Comparison of ENCODE assay signal across 1 cellular context in genomic region chr1:33433509-33434362, GRCh38.
TF ChIP-seq lines count a peak whose summit lies in the region.

No MANE protein-coding gene starts in this region.

TF ChIP-seq in HepG2, 621 proteins besides CTCF, POLR2A, EP300 and RAD21 (continued from another document and continues in another):
- TF ChIP-seq GABPB1 (CRISPR knock-in tag; IDR thresholded peaks at IDR 0.05) = peak; percentile 31; the same call in 1 of the 2 replicates
- peak; percentile 41; the same call in 1 of the 2 replicates for TF ChIP-seq ZNF792 (CRISPR knock-in tag; IDR thresholded peaks at IDR 0.05)
- TF ChIP-seq PAXIP1 (CRISPR knock-in tag; conservative IDR thresholded peaks at IDR 0.05) = peak; percentile 28; the same call in 1 of the 2 replicates
- peak; percentile 29 for TF ChIP-seq TEAD3 (CRISPR knock-in tag; optimal IDR thresholded peaks at IDR 0.05; ENCODE audit: borderline replicate concordance)
- TF ChIP-seq ZGPAT (CRISPR knock-in tag; IDR thresholded peaks at IDR 0.05) = peak; percentile 39; the same call in 1 of the 2 replicates
- peak; percentile 79 for TF ChIP-seq FOXA3 (CRISPR knock-in tag; IDR thresholded peaks at IDR 0.05)
- no peak for TF ChIP-seq ZNF766 (CRISPR knock-in tag; IDR thresholded peaks at IDR 0.05; ENCODE audit: borderline replicate concordance)
- TF ChIP-seq ZNF558 (CRISPR knock-in tag; IDR thresholded peaks at IDR 0.05; ENCODE audit: borderline replicate concordance) = no peak
- peak in 1 of 2 experiments; percentile 2; a peak in 1 of 4 replicates for TF ChIP-seq MAFK (conservative IDR thresholded peaks at IDR 0.05 in 1 of 2, IDR thresholded peaks at IDR 0.05 in 1 of 2; ENCODE audit: low read length in 2 of 2)
- peak; percentile 45; the same call in 1 of the 2 replicates for TF ChIP-seq FOXP4 (CRISPR knock-in tag; IDR thresholded peaks at IDR 0.05)
- TF ChIP-seq MAFF (IDR thresholded peaks at IDR 0.05; ENCODE audit: low read depth, low read length) = peak; percentile 34; the same call in 1 of the 2 replicates
- no peak for TF ChIP-seq BRF2 (CRISPR knock-in tag; IDR thresholded peaks at IDR 0.05)
- TF ChIP-seq NCOR1 (IDR thresholded peaks at IDR 0.05; ENCODE audit: borderline replicate concordance, low read length) = no peak
- TF ChIP-seq MAZ (IDR thresholded peaks at IDR 0.05; ENCODE audit: borderline replicate concordance, low read depth, low read length) = peak; percentile 40; the same call in 1 of the 2 replicates
- no peak for TF ChIP-seq MAZ (CRISPR knock-in tag; IDR thresholded peaks at IDR 0.05; ENCODE audit: low read depth)
- 0 out of 2 replicates have a peak, but pooled peaks have one; percentile 27 for TF ChIP-seq THAP11 (CRISPR knock-in tag; IDR thresholded peaks at IDR 0.05)
- TF ChIP-seq ZNF441 (CRISPR knock-in tag; IDR thresholded peaks at IDR 0.05; ENCODE audit: borderline replicate concordance) = no peak
- no peak for TF ChIP-seq NFIC (IDR thresholded peaks at IDR 0.05; ENCODE audit: low read length)
- TF ChIP-seq TBX3 (IDR thresholded peaks at IDR 0.05; ENCODE audit: borderline replicate concordance) = peak; percentile 25; the same call in 1 of the 2 replicates
- no peak for TF ChIP-seq TGIF2 (CRISPR knock-in tag; IDR thresholded peaks at IDR 0.05)
- TF ChIP-seq KAT8 (CRISPR knock-in tag; IDR thresholded peaks at IDR 0.05) = 0 out of 2 replicates have a peak, but pooled peaks have one; percentile 47
- TF ChIP-seq TFE3 (CRISPR knock-in tag; IDR thresholded peaks at IDR 0.05) = 0 out of 2 replicates have a peak, but pooled peaks have one; percentile 43
- TF ChIP-seq JUN (CRISPR knock-in tag; IDR thresholded peaks at IDR 0.05) = peak; percentile 88
- no peak for TF ChIP-seq MBD4 (IDR thresholded peaks at IDR 0.05; ENCODE audit: borderline replicate concordance, low read length)
- TF ChIP-seq POGK (CRISPR knock-in tag; conservative IDR thresholded peaks at IDR 0.05) = no peak
- TF ChIP-seq ZNF407 (CRISPR knock-in tag; IDR thresholded peaks at IDR 0.05; ENCODE audit: not compliant biosample characterization) = no peak
- peak; percentile 89 for TF ChIP-seq ZNF3 (CRISPR knock-in tag; IDR thresholded peaks at IDR 0.05)
- no peak for TF ChIP-seq ZNF430 (CRISPR knock-in tag; IDR thresholded peaks at IDR 0.05)
- TF ChIP-seq SOX6 (IDR thresholded peaks at IDR 0.05) = no peak
- TF ChIP-seq SOX6 (CRISPR knock-in tag; IDR thresholded peaks at IDR 0.05) = 0 out of 2 replicates have a peak, but pooled peaks have one; percentile 30
- peak; percentile 30 for TF ChIP-seq CCAR2 (optimal IDR thresholded peaks at IDR 0.05; ENCODE audit: low read depth, low read length)
- TF ChIP-seq HMG20A (CRISPR knock-in tag; IDR thresholded peaks at IDR 0.05; ENCODE audit: borderline replicate concordance) = peak; percentile 39; the same call in 1 of the 2 replicates
- TF ChIP-seq ZNF691 (CRISPR knock-in tag; IDR thresholded peaks at IDR 0.05; ENCODE audit: borderline replicate concordance, low read depth) = 0 out of 2 replicates have a peak, but pooled peaks have one; percentile 48
- no peak for TF ChIP-seq KLF6 (CRISPR knock-in tag; IDR thresholded peaks at IDR 0.05)
- TF ChIP-seq HDAC1 (CRISPR knock-in tag; IDR thresholded peaks at IDR 0.05) = 0 out of 2 replicates have a peak, but pooled peaks have one; percentile 31
- 0 out of 2 replicates have a peak, but pooled peaks have one; percentile 24 for TF ChIP-seq ZNF317 (CRISPR knock-in tag; IDR thresholded peaks at IDR 0.05)
- peak; percentile 88 for TF ChIP-seq ELF3 (CRISPR knock-in tag; IDR thresholded peaks at IDR 0.05)
- TF ChIP-seq CEBPG (CRISPR knock-in tag; IDR thresholded peaks at IDR 0.05) = peak; percentile 79
- TF ChIP-seq ETV5 (CRISPR knock-in tag; IDR thresholded peaks at IDR 0.05; ENCODE audit: borderline replicate concordance) = peak; percentile 83; the same call in 1 of the 2 replicates
